ENCODE assay signal across 12 cellular contexts in the genomic region with DNA sequence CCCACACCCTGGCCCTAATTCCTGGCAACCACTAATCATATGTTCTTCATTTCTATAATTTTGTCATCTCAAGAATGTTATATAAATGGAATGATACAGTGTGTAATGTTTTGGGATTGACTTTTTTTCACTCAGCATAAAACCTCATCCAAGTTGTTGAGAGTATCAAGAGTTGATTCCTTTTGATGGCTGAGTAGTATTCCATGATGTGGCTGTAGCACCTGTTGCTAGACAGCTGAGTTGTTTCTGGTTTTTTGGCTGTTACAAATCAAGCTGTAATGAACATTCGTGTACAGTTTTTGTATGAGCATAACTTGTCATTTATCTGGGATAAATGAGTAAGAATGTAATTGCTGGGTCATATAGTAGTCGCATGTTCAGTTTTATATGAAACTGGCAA. TPM values are rescaled to one million over a fixed set of nuclear protein-coding genes. Genes with fewer than 3 reads are reported as not detected.
"Had no signal": no experiment of that assay in that cellular context is flagged by ENCODE, and none has a peak within 500 bp of the region (broad histone marks: within the 10 kb centered on the region; RNA-seq: fewer than 3 reads in every experiment).

No MANE protein-coding gene starts in this region.

- H3K36me3 ChIP-seq: HAP-1 had no signal

- H3K9ac ChIP-seq: GM23248 had no signal

- H3K4me2 ChIP-seq: GM23338 had no signal

- FAIRE-seq: H1, H54 had no signal

- ATAC-seq: GM23338, HCT116 had no signal

- H3K27ac ChIP-seq: GM23248 had no signal

- H3K9me3 ChIP-seq: HAP-1 had no signal

- H3K4me3 ChIP-seq: GM23248, GM23338, HAP-1 had no signal

- DNase-seq: GM23248, GOT3, H7, H9, HCEC 1CT, HFFc6 had no signal

- H2AFZ ChIP-seq: GM23248, GM23338 had no signal

- H3K4me1 ChIP-seq: HAP-1 had no signal

RNA-seq across cellular contexts. Expression of gene LHFPL7, which starts 59.2 kb away (rescaled TPM):
- total RNA-seq: GM23248, GM23338, H1, H4, H7, H9, HFFc6 had no signal
- polyA plus RNA-seq: GM23248, GM23338, H1 had no signal
